ENCODE assay signal across 15 cellular contexts in genomic region chr6:19848465-19848864, GRCh38. TPM values are rescaled to one million over a fixed set of nuclear protein-coding genes. Genes with fewer than 3 reads are reported as not detected.
"Had no signal": no experiment of that assay in that cellular context is flagged by ENCODE, and none has a peak within 500 bp of the region (broad histone marks: within the 10 kb centered on the region; RNA-seq: fewer than 3 reads in every experiment).

No MANE protein-coding gene starts in this region.

- ATAC-seq: activated CD4-positive, CD25-positive, alpha-beta regulatory T cell treated with anti-CD3 and anti-CD28 coated beads, Interleukin-2, amount 50 U/mL, for 24 hours; effector memory CD8-positive, alpha-beta T cell; pancreas; stimulated activated memory B cell treated with anti-CD40 and anti-IgM and Interleukin-4, amounts not matched to agents 10 μg/mL and 1 μg/mL and 100 μg/mL, for 72 hours had no signal

- H3K4me1 ChIP-seq: pancreas had no signal

- H3K4me2 ChIP-seq: neural progenitor cell had no signal

- FAIRE-seq: pancreas had no signal

- H3K27me3 ChIP-seq: brain microvascular endothelial cell, neural progenitor cell, pancreas had no signal

- H3K4me3 ChIP-seq: neural progenitor cell, pancreas had no signal

- H2AFZ ChIP-seq: neural progenitor cell had no signal

- DNase-seq: activated CD4-positive, alpha-beta T cell treated with anti-CD3 and anti-CD28 coated beads, Interleukin-2, amount 50 U/mL, for 1 hour; activated CD8-positive, alpha-beta memory T cell treated with anti-CD3 and anti-CD28 coated beads for 24 hours; activated gamma-delta T cell treated with Interleukin-2 at 50 U/mL for 16 hours; amniotic stem cell; brain microvascular endothelial cell; effector memory CD8-positive, alpha-beta T cell; islet precursor cell; midbrain; pancreas; stimulated activated CD4-positive, alpha-beta T cell treated with anti-CD3 and anti-CD28 coated beads, Interleukin-2, amount 100 ng/mL, for 48 hours; SW 1271 had no signal

- H3K27ac ChIP-seq: brain microvascular endothelial cell, neural progenitor cell, pancreas had no signal

- H3K36me3 ChIP-seq: brain microvascular endothelial cell, neural progenitor cell, pancreas had no signal

- H3K9me3 ChIP-seq: pancreas had no signal

- H3K9ac ChIP-seq: neural progenitor cell had no signal

RNA-seq across cellular contexts. Expression of gene ID4, which starts 11.3 kb away (rescaled TPM):
- total RNA-seq: myocyte had no signal
